ENCODE assay signal across 11 cellular contexts in the genomic region with DNA sequence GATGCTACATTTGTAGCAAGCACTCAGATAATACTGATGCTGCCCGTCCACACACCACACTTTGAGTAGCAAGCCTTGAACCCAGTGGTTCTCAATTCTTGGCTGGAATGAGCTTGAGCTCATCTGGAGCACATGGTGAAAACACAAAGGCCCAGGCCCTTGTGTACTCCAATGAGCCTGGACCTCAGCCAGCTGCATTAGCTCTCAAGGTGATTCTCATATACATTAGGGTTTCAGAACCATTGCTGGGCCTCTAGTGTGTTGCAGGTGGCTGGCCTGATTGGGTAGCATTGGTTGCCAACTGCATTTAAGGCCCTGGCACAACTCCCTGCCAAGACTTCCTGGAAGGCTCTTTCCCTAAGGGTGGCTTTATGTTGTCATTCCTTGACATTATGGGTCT.
"Had no signal": no experiment of that assay in that cellular context is flagged by ENCODE, and none has a peak within 500 bp of the region (broad histone marks: within the 10 kb centered on the region; RNA-seq: fewer than 3 reads in every experiment).

No MANE protein-coding gene starts in this region.

- H3K27me3 Mint-ChIP-seq: activated CD4-positive, alpha-beta memory T cell treated with anti-CD3 and anti-CD28 coated beads, Interleukin-2, amount 10 ng/mL, durations not matched to agents 7 days and 5 days; activated CD4-positive, alpha-beta T cell treated with anti-CD3 and anti-CD28 coated beads for 36 hours; activated naive CD8-positive, alpha-beta T cell had no signal

- H3K36me3 Mint-ChIP-seq: activated naive CD8-positive, alpha-beta T cell had no signal

- H3K9me3 Mint-ChIP-seq: activated CD4-positive, alpha-beta memory T cell treated with anti-CD3 and anti-CD28 coated beads, Interleukin-2, amount 10 ng/mL, durations not matched to agents 7 days and 5 days had no signal

- ATAC-seq: activated CD4-positive, alpha-beta T cell treated with anti-CD3 and anti-CD28 coated beads for 36 hours; stimulated activated naive CD8-positive, alpha-beta T cell treated with anti-CD3 and anti-CD28 coated beads, Interleukin-15, Interleukin-2, amounts not matched to agents 100 U/mL and 50 U/mL, for 24 hours; upper lobe of right lung had no signal

- H3K27ac Mint-ChIP-seq: activated CD4-positive, alpha-beta memory T cell treated with anti-CD3 and anti-CD28 coated beads, Interleukin-2, amount 10 ng/mL, durations not matched to agents 7 days and 5 days; activated CD4-positive, alpha-beta T cell treated with anti-CD3 and anti-CD28 coated beads for 36 hours; activated naive CD8-positive, alpha-beta T cell had no signal

- H3K4me3 Mint-ChIP-seq: activated CD4-positive, alpha-beta memory T cell treated with anti-CD3 and anti-CD28 coated beads, Interleukin-2, amount 10 ng/mL, durations not matched to agents 7 days and 5 days; activated CD4-positive, alpha-beta T cell treated with anti-CD3 and anti-CD28 coated beads for 36 hours; activated naive CD8-positive, alpha-beta T cell had no signal

- DNase-seq: activated CD4-positive, alpha-beta memory T cell treated with anti-CD3 and anti-CD28 coated beads, Interleukin-2, amount 10 ng/mL, durations not matched to agents 7 days and 5 days; activated CD4-positive, alpha-beta T cell treated with anti-CD3 and anti-CD28 coated beads for 36 hours; activated gamma-delta T cell; activated T-cell treated with anti-CD3 and anti-CD28 coated beads, Interleukin-2, amount 50 U/mL, for 48 hours; brain microvascular endothelial cell; effector memory CD4-positive, alpha-beta T cell; sigmoid colon; stimulated activated CD4-positive, alpha-beta T cell treated with anti-CD3 and anti-CD28 coated beads, Interleukin-12 subunit alpha, Interleukin-12 subunit beta, amount 100 ng/mL, for 4 hours; stimulated activated naive CD8-positive, alpha-beta T cell treated with anti-CD3 and anti-CD28 coated beads, Interleukin-15, Interleukin-2, amounts not matched to agents 100 U/mL and 50 U/mL, for 24 hours; upper lobe of right lung had no signal
